8 cellular contexts compared by ENCODE assay signal in the genomic region with DNA sequence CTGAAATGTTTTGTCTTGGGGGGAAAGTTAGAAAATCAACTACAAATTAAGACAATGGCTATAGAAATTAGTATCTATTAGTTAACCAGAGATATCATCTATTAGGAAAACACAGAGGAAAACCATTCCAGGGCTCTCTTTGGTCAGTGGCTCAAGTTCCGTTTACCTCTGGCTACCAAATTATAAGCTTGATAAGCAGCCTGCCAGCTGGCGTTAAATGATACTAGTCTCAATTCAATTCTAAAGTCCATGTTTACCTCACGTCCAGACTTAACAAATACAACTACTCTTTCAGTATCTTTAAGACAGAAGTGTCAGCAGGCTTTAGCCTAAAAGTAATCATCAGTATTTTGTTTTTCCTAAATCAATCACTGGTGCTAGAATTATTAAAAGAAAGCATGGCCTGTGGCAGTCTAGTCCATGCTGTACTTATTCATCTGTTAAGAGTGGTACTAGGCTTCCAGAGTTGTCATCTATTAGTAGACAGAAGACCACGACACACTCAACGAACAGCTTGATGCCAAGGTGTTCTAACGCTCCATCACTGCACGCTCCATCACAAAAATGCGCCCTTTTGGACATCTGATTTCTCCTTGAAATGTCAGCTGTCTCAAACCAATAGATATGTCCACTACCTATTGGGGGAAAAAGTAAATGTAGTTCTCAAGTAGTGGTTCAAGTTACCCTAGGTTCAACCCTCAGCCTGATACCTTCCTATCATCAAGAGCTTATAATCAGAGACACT. TPM values are rescaled to one million over a fixed set of nuclear protein-coding genes. Genes with fewer than 3 reads are reported as not detected.
DNase-seq lines count a peak whose midpoint lies in the region; ATAC-seq and TF ChIP-seq lines count a peak whose summit lies in the region.

No MANE protein-coding gene starts in this region.

- peak overlapping the region; percentile 91 for H3K4me3 ChIP-seq in CD8-positive, alpha-beta memory T cell (ENCODE audit: low read length)
- H3K4me3 ChIP-seq in fibroblast of lung (replicated peaks in 1 of 4; ENCODE audit: control extremely low read depth in 1 of 4, insufficient read depth in 1 of 4, low read depth in 3 of 4, low read length in 4 of 4) (peak overlapping the region; percentile 79 to 94 (median 91)), prostate gland (peak overlapping the region; percentile 82 to 86)

- CTCF ChIA-PET in CD8-positive, alpha-beta memory T cell (lab: Charles Lee): interaction anchor here (0.8 to 5.0 kb wide), 11 partner anchors 10 to 365 kb away, joined by 3 to 36 read pairs (median 6); no protein-coding TSS in a partner anchor

- H3K4me2 ChIP-seq in fibroblast of lung (ENCODE audit: extremely low read depth, insufficient read depth, low read length): peak overlapping the region; percentile 93

- peaks cover 0 to 10% of the 10 kb centered on the region in 2 donors for H3K27me3 Mint-ChIP-seq in CD8-positive, alpha-beta memory T cell
- no peaks in the 10 kb centered on the region for H3K27me3 Mint-ChIP-seq in T-helper 17 cell

- peaks cover 59% of the 10 kb centered on the region for H3K79me2 ChIP-seq in fibroblast of lung (ENCODE audit: control insufficient read depth, insufficient read depth, low read length)

- H3K4me1 ChIP-seq in CD8-positive, alpha-beta memory T cell (ENCODE audit: insufficient read depth, low read length): peaks cover 54% of the 10 kb centered on the region
- peaks cover 2% of the 10 kb centered on the region for H3K4me1 ChIP-seq in fibroblast of lung (ENCODE audit: control insufficient read depth, extremely low read depth, insufficient read depth, low read length)
- H3K4me1 ChIP-seq in prostate gland (replicated peaks): no peaks in the 10 kb centered on the region

- peaks cover 0 to 38% (median 2%) of the 10 kb centered on the region in 3 donors for H3K36me3 Mint-ChIP-seq in CD8-positive, alpha-beta memory T cell
- H3K36me3 Mint-ChIP-seq in T-helper 17 cell (ENCODE audit: low read depth): peaks cover 13% of the 10 kb centered on the region

- H3K27me3 ChIP-seq in CD8-positive, alpha-beta memory T cell (ENCODE audit: insufficient read depth, low read length, poor library complexity, severe bottlenecking): no peaks in the 10 kb centered on the region
- no peaks in the 10 kb centered on the region for H3K27me3 ChIP-seq in fibroblast of lung (ENCODE audit: control insufficient read depth, insufficient read depth, low read length)
- H3K27me3 ChIP-seq in prostate gland (replicated peaks; ENCODE audit: insufficient read depth): no peaks in the 10 kb centered on the region

- peak overlapping the region; percentile 93 to 99 (median 98) for H3K4me3 Mint-ChIP-seq in CD8-positive, alpha-beta memory T cell
- peak overlapping the region; percentile 97 for H3K4me3 Mint-ChIP-seq in T-helper 17 cell

- POLR2A ChIA-PET in CD8-positive, alpha-beta memory T cell (lab: Charles Lee): interaction anchor here (1.9 to 3.1 kb wide), 5 partner anchors 35 to 365 kb away, joined by 5 to 28 read pairs (median 15); no protein-coding TSS in a partner anchor

- no peak for TF ChIP-seq POLR2A in prostate gland (IDR thresholded peaks at IDR 0.05)

- H3K27ac ChIP-seq in CD8-positive, alpha-beta memory T cell (ENCODE audit: low read depth, low read length): peak overlapping the region; percentile 98
- H3K27ac ChIP-seq in fibroblast of lung (ENCODE audit: insufficient read depth, low read length): peak overlapping the region; percentile 96
- H3K27ac ChIP-seq in prostate gland: peak overlapping the region; percentile 91 to 94

- peaks cover 61 to 72% (median 71%) of the 10 kb centered on the region in 3 donors for H3K4me1 Mint-ChIP-seq in CD8-positive, alpha-beta memory T cell
- H3K4me1 Mint-ChIP-seq in T-helper 17 cell: peaks cover 43% of the 10 kb centered on the region

- 11% methylated on average over 8 of the region's 8 CpGs for WGBS in prostate gland

- no peaks in the 10 kb centered on the region for H3K9me3 ChIP-seq in CD8-positive, alpha-beta memory T cell (ENCODE audit: low read length)
- H3K9me3 ChIP-seq in T-helper 17 cell (ENCODE audit: control insufficient read depth, low read length, poor library complexity, severe bottlenecking): no peaks in the 10 kb centered on the region
- no peaks in the 10 kb centered on the region for H3K9me3 ChIP-seq in fibroblast of lung (ENCODE audit: control insufficient read depth, insufficient read depth, low read depth, low read length)
- H3K9me3 ChIP-seq in prostate gland: no peaks in the 10 kb centered on the region

- ATAC-seq in HG02763 (IDR thresholded peaks at IDR 0.05; ENCODE audit: unreplicated experiment) (peak; percentile 0), T-helper 17 cell (no peak), GM19035 (IDR thresholded peaks at IDR 0.05; ENCODE audit: unreplicated experiment) (no peak)

- no peaks in the 10 kb centered on the region for H4K20me1 ChIP-seq in fibroblast of lung (ENCODE audit: control insufficient read depth, extremely low read depth, insufficient read depth, low read length)

- H2AFZ ChIP-seq in fibroblast of lung (ENCODE audit: low read length): peak overlapping the region; percentile 51

- TF ChIP-seq CTCF in fibroblast of lung (conservative IDR thresholded peaks at IDR 0.05 in 1 of 2, IDR thresholded peaks at IDR 0.05 in 1 of 2; ENCODE audit: low read depth in 1 of 2, low read length in 2 of 2) (no peak), prostate gland (IDR thresholded peaks at IDR 0.05) (no peak)

- intact Hi-C loops in prostate gland (cut with DNase I): no loop called here

- peak overlapping the region; percentile 95 to 100 (median 99) for H3K27ac Mint-ChIP-seq in CD8-positive, alpha-beta memory T cell
- peak overlapping the region; percentile 98 for H3K27ac Mint-ChIP-seq in T-helper 17 cell

- H3K9ac ChIP-seq in fibroblast of lung (ENCODE audit: insufficient read depth, low read length): peak overlapping the region; percentile 96

- H3K9me3 Mint-ChIP-seq in CD8-positive, alpha-beta memory T cell: no peaks in the 10 kb centered on the region

- no peak for DNase-seq in CD8-positive, alpha-beta memory T cell
- no peak for DNase-seq in T-helper 17 cell
- peak in 1 of 2 donors; percentile 23 for DNase-seq in fibroblast of lung (ENCODE audit: low read depth in 2 of 2)
- no peak for DNase-seq in prostate gland (ENCODE audit: low spot score)
- DNase-seq in midbrain (lab: John Stamatoyannopoulos, UW): no peak
- DNase-seq in C1 segment of cervical spinal cord (lab: John Stamatoyannopoulos, UW): no peak

- H3K36me3 ChIP-seq in CD8-positive, alpha-beta memory T cell (ENCODE audit: insufficient read depth, low read length): peaks cover 4% of the 10 kb centered on the region
- H3K36me3 ChIP-seq in fibroblast of lung (ENCODE audit: control insufficient read depth, insufficient read depth, low read length) (no peaks in the 10 kb centered on the region), prostate gland (no peaks in the 10 kb centered on the region)

RNA-seq across cellular contexts. Expression of a gene that starts 1.5 kb away (rescaled TPM):
- 100 to 1,000 TPM; 205 to 208 TPM for total RNA-seq in CD8-positive, alpha-beta memory T cell
- polyA plus RNA-seq in CD8-positive, alpha-beta memory T cell: 51.7 TPM
- 100 to 1,000 TPM; 467 to 499 TPM for total RNA-seq in T-helper 17 cell
- 20.0 and 23.8 TPM in 2 replicates for total RNA-seq in fibroblast of lung
- polyA plus RNA-seq in fibroblast of lung: 17.8 and 25.4 TPM in 2 replicates
- 12.1 and 17.6 TPM in 2 replicates for polyA plus RNA-seq in fibroblast of lung (2012)
- 12.6 and 31.5 TPM in 2 replicates for polyA minus RNA-seq in fibroblast of lung (ENCODE audit: low replicate concordance)
- 10 to 100 TPM; 44.4 to 58.8 TPM for total RNA-seq in prostate gland
